In genomic region chr3:41117398-41117870, GRCh38 we compare ENCODE assay signal across 8 cellular contexts.
DNase-seq lines count a peak whose midpoint lies in the region; ATAC-seq, FAIRE-seq and TF ChIP-seq lines count a peak whose summit lies in the region.

No MANE protein-coding gene starts in this region.

- WGBS in pancreas, 2 donors = 71 to 74% methylated on average over 15 of the region's 15 CpGs
- 23 to 25% methylated on average over 15 of the region's 15 CpGs for WGBS in thyroid gland, 2 donors

- H3K4me3 ChIP-seq in pancreas = no peak overlapping the region
- no peak overlapping the region for H3K4me3 ChIP-seq in thyroid gland (replicated peaks in 1 of 3)

- H3K27me3 ChIP-seq in pancreas (no peaks in the 10 kb centered on the region), thyroid gland (no peaks in the 10 kb centered on the region)

- H3K4me1 ChIP-seq in pancreas (no peaks in the 10 kb centered on the region), thyroid gland (peaks cover 8 to 13% of the 10 kb centered on the region in 2 donors)

- DNase-seq in ACHN = peak; percentile 80
- peak; percentile 95 for DNase-seq in OCI-M1 (lab: John Stamatoyannopoulos, UW)
- DNase-seq in activated T-cell treated with anti-CD3 and anti-CD28 coated beads, Interleukin-2, amount 50 U/mL, for 48 hours = peak; percentile 88 to 90
- DNase-seq in fibroblast of peridontal ligament (ENCODE audit: extremely low read depth) = peak; percentile 45
- DNase-seq in pancreas = peak; percentile 25 to 75 (median 56)
- DNase-seq in thyroid gland = peak; percentile 93 to 94

- intact Hi-C loops in pancreas (cut with DNase I) (no loop called here), thyroid gland (cut with DNase I) (no loop called here)

- TF ChIP-seq POLR2A in thyroid gland (IDR thresholded peaks at IDR 0.05) = no peak

- TF ChIP-seq CTCF in pancreas (IDR thresholded peaks at IDR 0.05) (no peak), thyroid gland (IDR thresholded peaks at IDR 0.05) (no peak)

- FAIRE-seq in pancreas (lab: Jason Lieb, UNC) = no peak

- H3K27ac ChIP-seq in pancreas (peak overlapping the region in 2 of 4 donors; percentile 12 to 31), thyroid gland (peak overlapping the region; percentile 23 to 70 (median 55))

- H3K36me3 ChIP-seq in pancreas (no peaks in the 10 kb centered on the region), thyroid gland (no peaks in the 10 kb centered on the region)

- H3K9me3 ChIP-seq in pancreas (no peaks in the 10 kb centered on the region), thyroid gland (no peaks in the 10 kb centered on the region)

- ATAC-seq in GM18909 (IDR thresholded peaks at IDR 0.05; ENCODE audit: poor library complexity, unreplicated experiment) (peak; percentile 94), HG03159 (IDR thresholded peaks at IDR 0.05; ENCODE audit: unreplicated experiment) (peak; percentile 94), pancreas (peak in 3 of 4 donors; percentile 73 to 89 (median 86))

- in situ Hi-C loops in ACHN (cut with HindIII; ENCODE audit: low pct_ligation_motif_present, low pct_unique_long_range_greater_than_20kb, low sequenced_read_pairs) = no loop called here

Comparison
In these comparisons a context has a peak if more than half of its experiments do, and no peak if none do; other contexts are left out.
1. DNase-seq: peak in every context shown above with its lines; median percentile 95 in OCI-M1; 94 in thyroid gland; 89 in activated T-cell treated with anti-CD3 and anti-CD28 coated beads, Interleukin-2, amount 50 U/mL, for 48 hours; 80 in ACHN; 56 in pancreas; 45 in fibroblast of peridontal ligament.